Comparison of ENCODE assay signal across 15 cellular contexts in genomic region chr15:75523011-75523410, GRCh38.
"Had no signal": no experiment of that assay in that cellular context is flagged by ENCODE, and none has a peak within 500 bp of the region (broad histone marks: within the 10 kb centered on the region; RNA-seq: fewer than 3 reads in every experiment).

No MANE protein-coding gene starts in this region.

- ATAC-seq: activated CD8-positive, alpha-beta T cell treated with anti-CD3 and anti-CD28 coated beads, Interleukin-2, amount 10 ng/mL, durations not matched to agents 7 days and 5 days; activated T-cell treated with anti-CD3 and anti-CD28 coated beads, Interleukin-2, amount 50 U/mL, for 4 hours; heart left ventricle; left lobe of liver had no signal

- H3K4me3 Mint-ChIP-seq: activated B cell treated with CpG ODN at 0.5 μM for 24 hours; activated CD4-positive, alpha-beta T cell treated with anti-CD3 and anti-CD28 coated beads, Interleukin-2, amount 10 ng/mL, durations not matched to agents 24 days and 14 days; activated CD8-positive, alpha-beta T cell treated with anti-CD3 and anti-CD28 coated beads, Interleukin-2, amount 10 ng/mL, durations not matched to agents 7 days and 5 days; activated T-cell treated with anti-CD3 and anti-CD28 coated beads, Interleukin-2, amount 50 U/mL, for 4 hours; neural crest cell had no signal

- DNase-seq: activated B cell treated with CpG ODN at 0.5 μM for 24 hours; activated CD4-positive, alpha-beta T cell treated with anti-CD3 and anti-CD28 coated beads, Interleukin-2, amount 10 ng/mL, durations not matched to agents 24 days and 14 days; activated CD8-positive, alpha-beta T cell treated with anti-CD3 and anti-CD28 coated beads, Interleukin-2, amount 10 ng/mL, durations not matched to agents 7 days and 5 days; activated effector memory CD4-positive, alpha-beta T cell treated with anti-CD3 and anti-CD28 coated beads, Interleukin-2, amount 50 U/mL, for 16 hours; activated naive CD4-positive, alpha-beta T cell treated with anti-CD3 and anti-CD28 coated beads, Interleukin-2, amount 50 U/mL, for 16 hours; activated T-cell treated with anti-CD3 and anti-CD28 coated beads, Interleukin-2, amount 50 U/mL, for 4 hours; heart left ventricle; kidney; mammary epithelial cell; stimulated activated naive CD4-positive, alpha-beta T cell had no signal

- FAIRE-seq: frontal cortex, kidney had no signal

- H3K9me3 ChIP-seq: heart left ventricle had no signal

- H3K4me3 ChIP-seq: cardiac muscle cell, heart left ventricle had no signal

- H3K27me3 ChIP-seq: cardiac muscle cell, heart left ventricle had no signal

- H3K27me3 Mint-ChIP-seq: activated B cell treated with CpG ODN at 0.5 μM for 24 hours; activated CD4-positive, alpha-beta T cell treated with anti-CD3 and anti-CD28 coated beads, Interleukin-2, amount 10 ng/mL, durations not matched to agents 24 days and 14 days; progenitor cell of endocrine pancreas had no signal

- H3K27ac Mint-ChIP-seq: activated B cell treated with CpG ODN at 0.5 μM for 24 hours; activated CD4-positive, alpha-beta T cell treated with anti-CD3 and anti-CD28 coated beads, Interleukin-2, amount 10 ng/mL, durations not matched to agents 24 days and 14 days; activated CD8-positive, alpha-beta T cell treated with anti-CD3 and anti-CD28 coated beads, Interleukin-2, amount 10 ng/mL, durations not matched to agents 7 days and 5 days; progenitor cell of endocrine pancreas had no signal

- H3K27ac ChIP-seq: cardiac muscle cell, heart left ventricle had no signal

- H3K9me3 Mint-ChIP-seq: activated B cell treated with CpG ODN at 0.5 μM for 24 hours; activated CD4-positive, alpha-beta T cell treated with anti-CD3 and anti-CD28 coated beads, Interleukin-2, amount 10 ng/mL, durations not matched to agents 24 days and 14 days; activated T-cell treated with anti-CD3 and anti-CD28 coated beads, Interleukin-2, amount 50 U/mL, for 4 hours; neural crest cell had no signal

- H3K4me1 Mint-ChIP-seq: activated B cell treated with CpG ODN at 0.5 μM for 24 hours; activated CD4-positive, alpha-beta T cell treated with anti-CD3 and anti-CD28 coated beads, Interleukin-2, amount 10 ng/mL, durations not matched to agents 24 days and 14 days; neural crest cell had no signal
